22 cellular contexts compared by ENCODE assay signal in the genomic region with DNA sequence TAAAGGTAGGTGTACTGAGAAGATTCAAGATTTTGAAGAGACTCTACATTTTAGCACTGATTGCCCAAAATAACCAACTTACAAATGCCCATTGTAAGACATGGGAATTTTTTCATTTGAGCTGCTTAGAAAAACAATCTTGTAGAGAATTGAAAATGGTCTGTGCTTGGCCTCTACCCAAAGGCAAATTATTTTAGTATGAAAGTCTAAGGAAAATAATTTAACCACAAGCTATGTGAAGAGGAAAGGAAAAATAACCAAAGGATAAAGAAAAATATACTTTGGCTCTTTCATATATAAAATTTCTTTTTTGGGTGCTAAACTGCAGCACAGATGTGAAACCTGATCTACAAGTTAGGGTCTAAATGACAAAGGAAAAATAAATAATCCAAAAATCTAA.
"Had no signal": no experiment of that assay in that cellular context is flagged by ENCODE, and none has a peak within 500 bp of the region (broad histone marks: within the 10 kb centered on the region; RNA-seq: fewer than 3 reads in every experiment).

No MANE protein-coding gene starts in this region.

- ATAC-seq: activated CD8-positive, alpha-beta T cell treated with anti-CD3 and anti-CD28 coated beads, Interleukin-2, amount 10 ng/mL, durations not matched to agents 7 days and 5 days; gastrocnemius medialis; heart right ventricle; left colon had no signal

- H3K4me1 Mint-ChIP-seq: neural crest cell had no signal

- H3K27ac ChIP-seq: esophagus squamous epithelium, gastrocnemius medialis, heart right ventricle, parathyroid adenoma, stomach, tibial nerve, vagina had no signal

- H3K36me3 ChIP-seq: esophagus squamous epithelium, gastrocnemius medialis, heart right ventricle, stomach, tibial nerve, vagina had no signal

- H3K9me3 ChIP-seq: gastrocnemius medialis, stomach, vagina had no signal

- H3K4me3 Mint-ChIP-seq: activated B cell treated with CpG ODN at 0.5 μM for 24 hours; activated CD8-positive, alpha-beta T cell treated with anti-CD3 and anti-CD28 coated beads, Interleukin-2, amount 10 ng/mL, durations not matched to agents 7 days and 5 days; activated naive CD8-positive, alpha-beta T cell; neural crest cell had no signal

- H3K4me1 ChIP-seq: parathyroid adenoma had no signal

- H3K4me3 ChIP-seq: coronary artery, esophagus squamous epithelium, gastrocnemius medialis, heart right ventricle, lung, stomach, tibial nerve, vagina had no signal

- H3K27ac Mint-ChIP-seq: activated B cell treated with CpG ODN at 0.5 μM for 24 hours; activated CD8-positive, alpha-beta T cell treated with anti-CD3 and anti-CD28 coated beads, Interleukin-2, amount 10 ng/mL, durations not matched to agents 7 days and 5 days; activated naive CD8-positive, alpha-beta T cell had no signal

- H3K27me3 ChIP-seq: gastrocnemius medialis, heart right ventricle, stomach, tibial nerve, vagina had no signal

- DNase-seq: activated B cell treated with CpG ODN at 0.5 μM for 24 hours; activated CD4-positive, alpha-beta T cell treated with anti-CD3 and anti-CD28 coated beads for 48 hours; activated CD8-positive, alpha-beta memory T cell treated with anti-CD3 and anti-CD28 coated beads, Interleukin-2, amount 50 U/mL, for 4 hours; activated CD8-positive, alpha-beta T cell treated with anti-CD3 and anti-CD28 coated beads, Interleukin-2, amount 10 ng/mL, durations not matched to agents 7 days and 5 days; activated gamma-delta T cell treated with Interleukin-2 at 50 U/mL for 16 hours; effector CD4-positive, alpha-beta T cell; esophagus squamous epithelium; gastrocnemius medialis; heart right ventricle; left colon; midbrain; stimulated activated CD4-positive, alpha-beta T cell treated with anti-CD3 and anti-CD28 coated beads, Interleukin-12 subunit alpha, Interleukin-12 subunit beta, amount 100 ng/mL, for 4 hours; stimulated activated CD4-positive, alpha-beta T cell treated with anti-CD3 and anti-CD28 coated beads, Interleukin-2, amount 100 ng/mL, for 24 hours; stomach; T-helper 2 cell had no signal
